In genomic region chr11:64766881-64767280, GRCh38 we compare ENCODE assay signal across 16 cellular contexts. TPM values are rescaled to one million over a fixed set of nuclear protein-coding genes. Genes with fewer than 3 reads are reported as not detected.
DNase-seq lines count a peak whose midpoint lies in the region; ATAC-seq and TF ChIP-seq lines count a peak whose summit lies in the region.
"Had no signal": no experiment of that assay in that cellular context is flagged by ENCODE, and none has a peak within 500 bp of the region (broad histone marks: within the 10 kb centered on the region; RNA-seq: fewer than 3 reads in every experiment).

No MANE protein-coding gene starts in this region.

- H3K36me3 ChIP-seq in lower lobe of right lung (peaks cover 100% of the 10 kb centered on the region), tibial artery (peaks cover 83 to 96% (median 88%) of the 10 kb centered on the region in 3 donors)

- POLR2A ChIA-PET in activated CD4-positive, alpha-beta memory T cell treated with anti-CD3 and anti-CD28 coated beads, Interleukin-2, amount 10 ng/mL, durations not matched to agents 7 days and 5 days (lab: Charles Lee), result interaction anchor here (1.0 to 13.2 kb wide), 5 partner anchors 10 to 35 kb away, joined by 4 to 435 read pairs (median 13); partner anchors contain the start of genes RASGRP2 and SF1

- H3K27me3 ChIP-seq in lower lobe of right lung (ENCODE audit: low read depth) (no peaks in the 10 kb centered on the region), tibial artery (no peaks in the 10 kb centered on the region)

- ATAC-seq in Right ventricle myocardium inferior (no peak), lower lobe of right lung (no peak)

- H3K4me3 ChIP-seq in lower lobe of right lung (no peak overlapping the region), tibial artery (no peak overlapping the region)
- H3K4me3 ChIP-seq: prostate gland had no signal

- peak overlapping the region; percentile 26 for H3K27ac ChIP-seq in lower lobe of right lung
- peak overlapping the region; percentile 49 to 60 for H3K27ac ChIP-seq in tibial artery

- H3K9me3 Mint-ChIP-seq in activated CD4-positive, alpha-beta memory T cell treated with anti-CD3 and anti-CD28 coated beads, Interleukin-2, amount 10 ng/mL, durations not matched to agents 7 days and 5 days, result no peaks in the 10 kb centered on the region

- peaks cover 93% of the 10 kb centered on the region for H3K36me3 Mint-ChIP-seq in activated CD4-positive, alpha-beta memory T cell treated with anti-CD3 and anti-CD28 coated beads, Interleukin-2, amount 10 ng/mL, durations not matched to agents 7 days and 5 days (ENCODE audit: low read depth)

- CTCF ChIA-PET in activated CD4-positive, alpha-beta memory T cell treated with anti-CD3 and anti-CD28 coated beads, Interleukin-2, amount 10 ng/mL, durations not matched to agents 7 days and 5 days (lab: Charles Lee), result interaction anchor here (1.9 to 11.8 kb wide), 4 partner anchors 10 to 23 kb away, joined by 10 to 132 read pairs (median 24); partner anchors contain the start of genes RASGRP2 and SF1

- H3K27ac Mint-ChIP-seq in activated CD4-positive, alpha-beta memory T cell treated with anti-CD3 and anti-CD28 coated beads, Interleukin-2, amount 10 ng/mL, durations not matched to agents 7 days and 5 days, result peak overlapping the region; percentile 85

- H3K9me3 ChIP-seq in lower lobe of right lung (no peaks in the 10 kb centered on the region), tibial artery (no peaks in the 10 kb centered on the region)
- H3K9me3 ChIP-seq: prostate gland had no signal

- H3K4me3 Mint-ChIP-seq in activated CD4-positive, alpha-beta memory T cell treated with anti-CD3 and anti-CD28 coated beads, Interleukin-2, amount 10 ng/mL, durations not matched to agents 7 days and 5 days, result no peak overlapping the region

- H3K4me1 ChIP-seq in lower lobe of right lung, result peaks cover 43% of the 10 kb centered on the region
- H3K4me1 ChIP-seq in tibial artery, result peaks cover 0 to 52% (median 41%) of the 10 kb centered on the region in 4 donors

- H3K27me3 Mint-ChIP-seq in activated CD4-positive, alpha-beta memory T cell treated with anti-CD3 and anti-CD28 coated beads, Interleukin-2, amount 10 ng/mL, durations not matched to agents 7 days and 5 days, result no peaks in the 10 kb centered on the region

- TF ChIP-seq CTCF in lower lobe of right lung (IDR thresholded peaks at IDR 0.05), result no peak
- no peak for TF ChIP-seq CTCF in tibial artery (IDR thresholded peaks at IDR 0.05)

- DNase-seq in cardiac septum (ENCODE audit: low spot score) (peak; percentile 43), Right ventricle myocardium inferior (ENCODE audit: missing footprints) (no peak), lower lobe of right lung (no peak), tibial artery (peak; percentile 16 to 64), NCI-H524 treated with DMSO at 0.1 percent for 48 hours (lab: John Stamatoyannopoulos, UW) (no peak), mesenteric fat pad (ENCODE audit: low spot score) (no peak), NCI-H510A treated with DMSO at 0.1 percent for 48 hours (lab: John Stamatoyannopoulos, UW) (no peak)
- no peak for DNase-seq in activated CD4-positive, alpha-beta memory T cell treated with anti-CD3 and anti-CD28 coated beads, Interleukin-2, amount 10 ng/mL, durations not matched to agents 7 days and 5 days
- DNase-seq: central memory CD4-positive, alpha-beta T cell; mesendoderm; NCI-H1417 treated with DMSO at 0.1 percent for 48 hours; NCI-H69; stimulated activated CD4-positive, alpha-beta T cell treated with anti-CD3 and anti-CD28 coated beads, Interleukin-2, amount 100 ng/mL, for 48 hours; stimulated activated naive CD4-positive, alpha-beta T cell treated with Interleukin-2 at 50 U/mL for 16 hours had no signal

- H3K4me1 Mint-ChIP-seq in activated CD4-positive, alpha-beta memory T cell treated with anti-CD3 and anti-CD28 coated beads, Interleukin-2, amount 10 ng/mL, durations not matched to agents 7 days and 5 days, result peaks cover 90% of the 10 kb centered on the region

- intact Hi-C loops in cardiac septum (cut with DNase I), result no loop called here
- intact Hi-C loops in Right ventricle myocardium inferior (cut with DNase I), result no loop called here
- intact Hi-C loops in lower lobe of right lung (cut with DNase I), result no loop called here
- intact Hi-C loops in tibial artery (cut with DNase I; ENCODE audit: low total_unique reads), result no loop called here

RNA-seq across cellular contexts. Expression of gene PYGM, which starts 7.1 kb away (rescaled TPM):
- total RNA-seq in cardiac septum (42.5 TPM), Right ventricle myocardium inferior (179 TPM), lower lobe of right lung (2.6 TPM), mesenteric fat pad (1.8 TPM)
- total RNA-seq in activated CD4-positive, alpha-beta memory T cell treated with anti-CD3 and anti-CD28 coated beads, Interleukin-2, amount 10 ng/mL, durations not matched to agents 7 days and 5 days, result 1 to 10 TPM; 3.1 to 4.0 TPM
- total RNA-seq: epithelial cell of proximal tubule had no signal

RNA-seq across cellular contexts. Expression of gene SF1, which starts 11.5 kb away (rescaled TPM):
- 175 TPM for total RNA-seq in cardiac septum
- 172 TPM for total RNA-seq in Right ventricle myocardium inferior
- total RNA-seq in activated CD4-positive, alpha-beta memory T cell treated with anti-CD3 and anti-CD28 coated beads, Interleukin-2, amount 10 ng/mL, durations not matched to agents 7 days and 5 days, result 100 to 1,000 TPM; 385 to 390 TPM
- 269 TPM for total RNA-seq in lower lobe of right lung
- 302 TPM for total RNA-seq in mesenteric fat pad

RNA-seq across cellular contexts. Expression of gene RASGRP2, which starts 22.9 kb away (rescaled TPM):
- 30.8 TPM for total RNA-seq in cardiac septum
- total RNA-seq in Right ventricle myocardium inferior, result 46.8 TPM
- total RNA-seq in activated CD4-positive, alpha-beta memory T cell treated with anti-CD3 and anti-CD28 coated beads, Interleukin-2, amount 10 ng/mL, durations not matched to agents 7 days and 5 days, result 100 to 1,000 TPM; 179 to 183 TPM
- total RNA-seq in lower lobe of right lung, result 30.4 TPM
- 22.0 TPM for total RNA-seq in mesenteric fat pad
- total RNA-seq: epithelial cell of proximal tubule had no signal

RNA-seq across cellular contexts. Expression of gene MAP4K2, which starts 36.1 kb away (rescaled TPM):
- 6.7 TPM for total RNA-seq in cardiac septum
- 11.3 TPM for total RNA-seq in Right ventricle myocardium inferior
- total RNA-seq in activated CD4-positive, alpha-beta memory T cell treated with anti-CD3 and anti-CD28 coated beads, Interleukin-2, amount 10 ng/mL, durations not matched to agents 7 days and 5 days, result 10 to 100 TPM; 95.6 to 98.0 TPM
- 29.1 TPM for total RNA-seq in lower lobe of right lung
- 18.2 TPM for total RNA-seq in mesenteric fat pad

RNA-seq across cellular contexts. Expression of gene MEN1, which starts 43.5 kb away (rescaled TPM):
- total RNA-seq in cardiac septum (8.6 TPM), Right ventricle myocardium inferior (8.4 TPM), lower lobe of right lung (22.7 TPM), mesenteric fat pad (18.5 TPM)
- total RNA-seq in activated CD4-positive, alpha-beta memory T cell treated with anti-CD3 and anti-CD28 coated beads, Interleukin-2, amount 10 ng/mL, durations not matched to agents 7 days and 5 days, result 10 to 100 TPM; 32.5 to 33.4 TPM

Comparison
In these comparisons a context has a peak if more than half of its experiments do, and no peak if none do; other contexts are left out.
1. DNase-seq: peak in cardiac septum (single experiment) and tibial artery (2 of 2); none in Right ventricle myocardium inferior (single experiment), activated CD4-positive, alpha-beta memory T cell treated with anti-CD3 and anti-CD28 coated beads, Interleukin-2, amount 10 ng/mL, durations not matched to agents 7 days and 5 days (single experiment), lower lobe of right lung (single experiment), NCI-H524 treated with DMSO at 0.1 percent for 48 hours (single experiment), mesenteric fat pad (single experiment) and NCI-H510A treated with DMSO at 0.1 percent for 48 hours (single experiment).